Comparison of ENCODE assay signal across 20 cellular contexts in genomic region chr6:14724546-14724945, GRCh38.
DNase-seq lines count a peak whose midpoint lies in the region; ATAC-seq, FAIRE-seq and TF ChIP-seq lines count a peak whose summit lies in the region.
"Had no signal": no experiment of that assay in that cellular context is flagged by ENCODE, and none has a peak within 500 bp of the region (broad histone marks: within the 10 kb centered on the region; RNA-seq: fewer than 3 reads in every experiment).

No MANE protein-coding gene starts in this region.

- TF ChIP-seq POLR2A in K562 (conservative IDR thresholded peaks at IDR 0.05) (no peak), gastrocnemius medialis (IDR thresholded peaks at IDR 0.05) (no peak)

- peaks cover 2% of the 10 kb centered on the region for H3K36me3 Mint-ChIP-seq in activated CD4-positive, alpha-beta memory T cell treated with anti-CD3 and anti-CD28 coated beads for 36 hours
- H3K36me3 Mint-ChIP-seq in activated CD4-positive, alpha-beta memory T cell treated with anti-CD3 and anti-CD28 coated beads, Interleukin-2, amount 10 ng/mL, durations not matched to agents 7 days and 5 days (ENCODE audit: low read depth) = peaks cover 7% of the 10 kb centered on the region
- H3K36me3 Mint-ChIP-seq: CD4-positive, alpha-beta memory T cell had no signal

- peak overlapping the region; percentile 63 for H3K27ac Mint-ChIP-seq in activated CD4-positive, alpha-beta memory T cell treated with anti-CD3 and anti-CD28 coated beads for 36 hours
- H3K27ac Mint-ChIP-seq in activated CD4-positive, alpha-beta memory T cell treated with anti-CD3 and anti-CD28 coated beads, Interleukin-2, amount 10 ng/mL, durations not matched to agents 7 days and 5 days = no peak overlapping the region
- H3K27ac Mint-ChIP-seq: GM23338, HFFc6 had no signal

- in situ Hi-C loops in K562 (cut with MboI) (no loop called here), gastrocnemius medialis (cut with MboI; ENCODE audit: low sequenced_read_pairs in 4 of 4) (no loop called here)

- no peaks in the 10 kb centered on the region for H3K9me1 ChIP-seq in K562 (ENCODE audit: control insufficient read depth, insufficient read depth, low read length)

- BruUV-seq in K562 (replicated peaks; lab: Mats Ljungman, UMichigan) = no TSS peak

- no peaks in the 10 kb centered on the region for H3K27me3 Mint-ChIP-seq in activated CD4-positive, alpha-beta memory T cell treated with anti-CD3 and anti-CD28 coated beads for 36 hours
- H3K27me3 Mint-ChIP-seq in activated CD4-positive, alpha-beta memory T cell treated with anti-CD3 and anti-CD28 coated beads, Interleukin-2, amount 10 ng/mL, durations not matched to agents 7 days and 5 days = no peaks in the 10 kb centered on the region
- H3K27me3 Mint-ChIP-seq: CD4-positive, alpha-beta memory T cell had no signal

- peak overlapping the region; percentile 52; the same call in 2 of the 3 replicates for H3K27ac ChIP-seq in K562 (ENCODE audit: extremely low read depth, low read depth, low read length)
- H3K27ac ChIP-seq in neutrophil = peak overlapping the region; percentile 25
- H3K27ac ChIP-seq in gastrocnemius medialis = no peak overlapping the region
- H3K27ac ChIP-seq: 22Rv1, A549, BLaER1 had no signal

- no peak overlapping the region for H3K4me3 Mint-ChIP-seq in activated CD4-positive, alpha-beta memory T cell treated with anti-CD3 and anti-CD28 coated beads for 36 hours
- no peak overlapping the region for H3K4me3 Mint-ChIP-seq in activated CD4-positive, alpha-beta memory T cell treated with anti-CD3 and anti-CD28 coated beads, Interleukin-2, amount 10 ng/mL, durations not matched to agents 7 days and 5 days
- H3K4me3 Mint-ChIP-seq: CD14-positive monocyte, GM23338, HFFc6 had no signal

- peaks cover 10 to 51% of the 10 kb centered on the region in 2 experiments for H3K4me1 ChIP-seq in K562 (replicated peaks in 1 of 2; ENCODE audit: control insufficient read depth in 2 of 2, insufficient read depth in 2 of 2, low read length in 2 of 2)
- H3K4me1 ChIP-seq in neutrophil (ENCODE audit: control insufficient read depth in 1 of 2, insufficient read depth in 1 of 2, low read depth in 1 of 2, low read length in 1 of 2) = peaks cover 74 to 82% of the 10 kb centered on the region in 2 experiments
- H3K4me1 ChIP-seq in gastrocnemius medialis = peaks cover 0 to 8% of the 10 kb centered on the region in 2 donors

- POLR2A ChIA-PET in activated CD4-positive, alpha-beta memory T cell treated with anti-CD3 and anti-CD28 coated beads for 36 hours (lab: Charles Lee) = interaction anchor here (0.8 kb wide), 2 partner anchors 12 to 61 kb away, joined by 4 to 5 read pairs; no protein-coding TSS in a partner anchor
- POLR2A ChIA-PET in activated CD4-positive, alpha-beta memory T cell treated with anti-CD3 and anti-CD28 coated beads, Interleukin-2, amount 10 ng/mL, durations not matched to agents 7 days and 5 days (lab: Charles Lee) = interaction anchor here (1.0 kb wide), 1 partner anchor 23 kb away, joined by 3 read pairs; no protein-coding TSS in a partner anchor
- POLR2A ChIA-PET in K562 (lab: Yijun Ruan, JAX) = interaction anchor here (1.0 kb wide), 2 partner anchors 10 to 11 kb away, joined by 3 to 4 read pairs; no protein-coding TSS in a partner anchor

- H3K27me3 ChIP-seq in K562 (ENCODE audit: control insufficient read depth in 2 of 2, insufficient read depth in 2 of 2, low read length in 2 of 2) = no peaks in the 10 kb centered on the region
- no peaks in the 10 kb centered on the region for H3K27me3 ChIP-seq in neutrophil
- no peaks in the 10 kb centered on the region for H3K27me3 ChIP-seq in gastrocnemius medialis
- H3K27me3 ChIP-seq: BLaER1 had no signal

- TF ChIP-seq CTCF in K562 (IDR thresholded peaks at IDR 0.05 in 2 of 3, conservative IDR thresholded peaks at IDR 0.05 in 1 of 3; ENCODE audit: insufficient read depth in 2 of 3, low read depth in 1 of 3, low read length in 3 of 3) (no peak), neutrophil (IDR thresholded peaks at IDR 0.05) (no peak), gastrocnemius medialis (IDR thresholded peaks at IDR 0.05 in 4 of 5, conservative IDR thresholded peaks at IDR 0.05 in 1 of 5) (no peak), GM10266 (IDR thresholded peaks at IDR 0.05; ENCODE audit: control insufficient read depth, insufficient read depth, low read depth, missing control alignments) (no peak)

- peaks cover 78% of the 10 kb centered on the region for H3K4me1 Mint-ChIP-seq in activated CD4-positive, alpha-beta memory T cell treated with anti-CD3 and anti-CD28 coated beads for 36 hours (ENCODE audit: low read depth)
- H3K4me1 Mint-ChIP-seq in activated CD4-positive, alpha-beta memory T cell treated with anti-CD3 and anti-CD28 coated beads, Interleukin-2, amount 10 ng/mL, durations not matched to agents 7 days and 5 days = peaks cover 59% of the 10 kb centered on the region

- H3K36me3 ChIP-seq in K562 (ENCODE audit: control insufficient read depth, insufficient read depth, low read length) (no peaks in the 10 kb centered on the region), neutrophil (no peaks in the 10 kb centered on the region), gastrocnemius medialis (no peaks in the 10 kb centered on the region)
- H3K36me3 ChIP-seq: BLaER1 had no signal

- FAIRE-seq in K562 (lab: Jason Lieb, UNC) = no peak
- FAIRE-seq: A549, H54, HTR-8/SVneo had no signal

- no peaks in the 10 kb centered on the region for H4K20me1 ChIP-seq in K562 (replicated peaks; ENCODE audit: control insufficient read depth, insufficient read depth, low read length)
- H4K20me1 ChIP-seq: BLaER1 had no signal

- CTCF ChIA-PET in activated CD4-positive, alpha-beta memory T cell treated with anti-CD3 and anti-CD28 coated beads for 36 hours (lab: Charles Lee) = interaction anchor here (0.9 kb wide), 1 partner anchor 514 kb away, joined by 3 read pairs; no protein-coding TSS in a partner anchor
- CTCF ChIA-PET in activated CD4-positive, alpha-beta memory T cell treated with anti-CD3 and anti-CD28 coated beads, Interleukin-2, amount 10 ng/mL, durations not matched to agents 7 days and 5 days (lab: Charles Lee) = no interaction called here
- CTCF ChIA-PET in K562 (lab: Yijun Ruan, JAX; ENCODE audit: low intra/inter-chr PET ratio) = no interaction called here

- H3K4me2 ChIP-seq in K562 (ENCODE audit: insufficient read depth, low read length) = no peak overlapping the region
- H3K4me2 ChIP-seq: A549, BLaER1, GM23338 had no signal

- peak; percentile 18; the same call in 1 of the 3 replicates for ATAC-seq in K562
- no peak for ATAC-seq in gastrocnemius medialis
- ATAC-seq: A549, GM23338 had no signal

- no peak for DNase-seq in activated CD4-positive, alpha-beta memory T cell treated with anti-CD3 and anti-CD28 coated beads for 36 hours
- no peak for DNase-seq in activated CD4-positive, alpha-beta memory T cell treated with anti-CD3 and anti-CD28 coated beads, Interleukin-2, amount 10 ng/mL, durations not matched to agents 7 days and 5 days
- DNase-seq in K562 (ENCODE audit: extremely low read depth in 1 of 4, low spot score in 3 of 4) (no peak), gastrocnemius medialis (no peak), RKO (ENCODE audit: low spot score) (no peak), GM10266 (ENCODE audit: extremely low spot score) (no peak)
- DNase-seq: CD4-positive, alpha-beta memory T cell; DMS153; DMS79; GDM1; HCEC 1CT; HFFc6 had no signal

- H3K9me3 Mint-ChIP-seq in activated CD4-positive, alpha-beta memory T cell treated with anti-CD3 and anti-CD28 coated beads for 36 hours = no peaks in the 10 kb centered on the region
- H3K9me3 Mint-ChIP-seq in activated CD4-positive, alpha-beta memory T cell treated with anti-CD3 and anti-CD28 coated beads, Interleukin-2, amount 10 ng/mL, durations not matched to agents 7 days and 5 days = peaks cover 12% of the 10 kb centered on the region
- H3K9me3 Mint-ChIP-seq: CD4-positive, alpha-beta memory T cell; GM23338; HFFc6 had no signal

- H3K9me3 ChIP-seq in K562 (replicated peaks; ENCODE audit: control insufficient read depth, insufficient read depth, low read depth, low read length) (no peaks in the 10 kb centered on the region), neutrophil (no peaks in the 10 kb centered on the region), gastrocnemius medialis (no peaks in the 10 kb centered on the region)
- H3K9me3 ChIP-seq: A549 had no signal

- TF ChIP-seq RAD21 in K562 (CRISPR knock-in tag; conservative IDR thresholded peaks at IDR 0.05 in 1 of 2, IDR thresholded peaks at IDR 0.05 in 1 of 2) = no peak

- intact Hi-C loops in activated CD4-positive, alpha-beta memory T cell treated with anti-CD3 and anti-CD28 coated beads for 36 hours (cut with micrococcal nuclease) = no loop called here
- intact Hi-C loops in K562 (cut with micrococcal nuclease) (loop anchor here (10.0 kb wide), 1 partner anchor 520 kb away; the partner anchor contains the start of gene JARID2), gastrocnemius medialis (cut with DNase I; ENCODE audit: low total_unique reads) (loop anchor here (10.0 kb wide), 1 partner anchor 900 kb away; no protein-coding TSS in a partner anchor)

- peak overlapping the region in 1 of 2 experiments; percentile 24; a peak in 1 of 4 replicates for H3K9ac ChIP-seq in K562 (ENCODE audit: insufficient read depth in 1 of 2, low read depth in 2 of 2, low read length in 2 of 2)
- H3K9ac ChIP-seq: BLaER1 had no signal

- H3K79me2 ChIP-seq in K562 (ENCODE audit: control insufficient read depth, insufficient read depth, low read length) = no peaks in the 10 kb centered on the region

- peak overlapping the region; percentile 79 for H2AFZ ChIP-seq in K562 (ENCODE audit: low read depth, low read length)
- H2AFZ ChIP-seq: GM23338 had no signal

- 15% methylated on average over 2 of the region's 2 CpGs for WGBS in K562 (ENCODE audit: insufficient coverage, low coverage, missing lambda C conversion rate)

- no peak for TF ChIP-seq EP300 in K562 (IDR thresholded peaks at IDR 0.05; ENCODE audit: low read length)

- no peak overlapping the region for H3K4me3 ChIP-seq in K562
- H3K4me3 ChIP-seq in neutrophil (ENCODE audit: low read depth in 1 of 2, low read length in 1 of 2) = no peak overlapping the region
- no peak overlapping the region for H3K4me3 ChIP-seq in gastrocnemius medialis
- H3K4me3 ChIP-seq: A549, BLaER1, GM23338 had no signal

TF ChIP-seq in K562, 482 proteins besides CTCF, POLR2A, EP300 and RAD21 (continues in another document):
- TF ChIP-seq CBX1 (IDR thresholded peaks at IDR 0.05; ENCODE audit: low read depth) (no peak), ZSCAN32 (CRISPR knock-in tag; IDR thresholded peaks at IDR 0.05) (0 out of 2 replicates have a peak, but pooled peaks have one; percentile 10), MYBL2 (IDR thresholded peaks at IDR 0.05; ENCODE audit: low read depth) (no peak), MYBL2 (CRISPR knock-in tag; IDR thresholded peaks at IDR 0.05; ENCODE audit: borderline replicate concordance) (no peak), PHF21A (IDR thresholded peaks at IDR 0.05; ENCODE audit: borderline replicate concordance, low read depth) (no peak), MAFK (IDR thresholded peaks at IDR 0.05; ENCODE audit: low read length) (peak; percentile 3; the same call in 1 of the 2 replicates)

Comparison
In these comparisons a context has a peak if more than half of its experiments do, and no peak if none do; other contexts are left out.
1. H3K27ac ChIP-seq: peak in K562 (single experiment) and neutrophil (single experiment); none in gastrocnemius medialis (0 of 4).